Comparison of ENCODE assay signal across 16 cellular contexts in the genomic region with DNA sequence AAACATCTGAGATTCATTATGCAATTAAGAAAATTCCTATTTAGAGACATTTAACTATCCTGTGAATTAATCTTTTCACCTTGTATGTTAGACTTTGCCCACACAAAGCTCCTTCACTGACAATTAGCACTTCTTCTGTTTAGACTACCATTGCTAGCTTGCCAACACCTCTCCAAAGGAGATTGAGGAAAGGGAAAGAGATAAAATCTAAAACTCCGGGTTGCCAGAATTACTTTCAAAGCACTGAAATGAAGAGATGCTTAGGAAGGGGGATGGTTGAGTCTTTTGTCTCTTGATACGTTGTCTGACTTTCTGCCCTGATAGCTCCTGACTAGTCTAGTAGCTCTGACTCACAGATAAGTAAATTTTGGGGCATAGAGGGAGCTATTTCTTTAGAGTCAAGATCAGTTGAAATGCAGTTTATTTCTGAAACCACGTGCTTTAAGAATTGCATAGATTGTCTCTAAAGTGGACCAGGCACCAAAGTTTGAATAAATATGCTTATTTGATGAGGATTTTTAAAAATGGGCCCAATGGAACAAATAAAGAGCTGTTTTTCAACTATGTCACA.
DNase-seq lines count a peak whose midpoint lies in the region; TF ChIP-seq lines count a peak whose summit lies in the region.
"Had no signal": no experiment of that assay in that cellular context is flagged by ENCODE, and none has a peak within 500 bp of the region (broad histone marks: within the 10 kb centered on the region; RNA-seq: fewer than 3 reads in every experiment).

No MANE protein-coding gene starts in this region.

- POLR2A ChIA-PET in SK-N-SH (lab: Yijun Ruan, JAX): no interaction called here
- POLR2A ChIA-PET in OCI-LY7 (lab: Charles Lee): no interaction called here

- H3K4me2 ChIP-seq in SK-N-SH (no peak overlapping the region), OCI-LY7 (ENCODE audit: low read length) (no peak overlapping the region)

- CTCF ChIA-PET in SK-N-SH (lab: Yijun Ruan, JAX) (interaction anchor here (1.2 kb wide), 1 partner anchor 75 kb away, joined by 4 read pairs; no protein-coding TSS in a partner anchor), OCI-LY7 (lab: Charles Lee; ENCODE audit: unreplicated experiment) (no interaction called here)

- H3K27me3 ChIP-seq in ACC112 (ENCODE audit: insufficient read depth, low read length): no peaks in the 10 kb centered on the region
- H3K27me3 ChIP-seq in SK-N-SH (ENCODE audit: insufficient read depth): no peaks in the 10 kb centered on the region
- no peaks in the 10 kb centered on the region for H3K27me3 ChIP-seq in effector memory CD4-positive, alpha-beta T cell (replicated peaks; ENCODE audit: control insufficient read depth, insufficient read depth, low read length, poor library complexity, severe bottlenecking)
- H3K27me3 ChIP-seq: stomach had no signal

- H3K4me3 ChIP-seq in ACC112 (ENCODE audit: low read depth, low read length) (no peak overlapping the region), SK-N-SH (ENCODE audit: low read depth in 2 of 2, low read length in 1 of 2) (no peak overlapping the region), fibroblast of pulmonary artery (replicated peaks; ENCODE audit: low read depth, low read length) (no peak overlapping the region), OCI-LY7 (ENCODE audit: low read depth, low read length, poor library complexity, severe bottlenecking) (no peak overlapping the region)
- no peak overlapping the region for H3K4me3 ChIP-seq in effector memory CD4-positive, alpha-beta T cell (ENCODE audit: insufficient read depth, low read depth, low read length, poor library complexity, severe bottlenecking)
- H3K4me3 ChIP-seq: stomach had no signal

- H3K79me2 ChIP-seq in ACC112 (ENCODE audit: control insufficient read depth, insufficient read depth, low read length, unreplicated experiment) (no peaks in the 10 kb centered on the region), SK-N-SH (ENCODE audit: insufficient read depth) (no peaks in the 10 kb centered on the region), OCI-LY7 (ENCODE audit: insufficient read depth, low read depth, low read length) (no peaks in the 10 kb centered on the region)

- no peaks in the 10 kb centered on the region for H3F3A ChIP-seq in SK-N-SH (replicated peaks; ENCODE audit: insufficient read depth)

- peak; percentile 52 for TF ChIP-seq RAD21 in SK-N-SH (IDR thresholded peaks at IDR 0.05; ENCODE audit: low read length)

- WGBS in SK-N-SH (ENCODE audit: low lambda C conversion rate): 34% methylated on average over 3 of the region's 3 CpGs

- TF ChIP-seq EP300 in SK-N-SH (IDR thresholded peaks at IDR 0.05; ENCODE audit: borderline replicate concordance in 1 of 2, low read depth in 1 of 2, low read length in 1 of 2): no peak

- H3K4me1 ChIP-seq in ACC112 (ENCODE audit: control insufficient read depth, insufficient read depth, low read length, unreplicated experiment) (peaks cover 3% of the 10 kb centered on the region), SK-N-SH (ENCODE audit: control insufficient read depth in 1 of 2, insufficient read depth in 2 of 2, low read depth in 1 of 2, low read length in 1 of 2) (peaks cover 0 to 6% of the 10 kb centered on the region in 2 experiments; a peak in 2 of 4 replicates), OCI-LY7 (ENCODE audit: insufficient read depth, low read length, poor library complexity, severe bottlenecking) (no peaks in the 10 kb centered on the region)
- no peaks in the 10 kb centered on the region for H3K4me1 ChIP-seq in effector memory CD4-positive, alpha-beta T cell (ENCODE audit: control insufficient read depth, insufficient read depth, low read length, poor library complexity, severe bottlenecking)
- H3K4me1 ChIP-seq: stomach had no signal

- H4K20me1 ChIP-seq in SK-N-SH (ENCODE audit: insufficient read depth): no peaks in the 10 kb centered on the region
- no peaks in the 10 kb centered on the region for H4K20me1 ChIP-seq in OCI-LY7 (ENCODE audit: insufficient read depth, low read length)

- peak; percentile 52 for DNase-seq in HCEC 1CT
- no peak for DNase-seq in SK-N-SH
- peak; percentile 26 for DNase-seq in fibroblast of pulmonary artery (ENCODE audit: low read depth)
- DNase-seq in OCI-LY7 (ENCODE audit: low spot score): no peak
- DNase-seq in UCSD-AML1 (lab: John Stamatoyannopoulos, UW; ENCODE audit: unreplicated experiment): no peak
- no peak for DNase-seq in effector memory CD4-positive, alpha-beta T cell
- DNase-seq in stimulated activated CD4-positive, alpha-beta T cell treated with anti-CD3 and anti-CD28 coated beads, Interleukin-12 subunit alpha, Interleukin-12 subunit beta, amount 100 ng/mL, for 4 hours: no peak
- DNase-seq: activated CD4-positive, alpha-beta T cell treated with anti-CD3 and anti-CD28 coated beads, Interleukin-2, amount 10 ng/mL, durations not matched to agents 7 days and 5 days; activated effector memory CD4-positive, alpha-beta T cell treated with anti-CD3 and anti-CD28 coated beads, Interleukin-2, amount 50 U/mL, for 16 hours; cerebellar nuclear complex; foreskin melanocyte; naive B cell; NCI-H2029; right cardiac atrium; stomach had no signal

- H3K9me2 ChIP-seq in SK-N-SH (no peaks in the 10 kb centered on the region), OCI-LY7 (ENCODE audit: insufficient read depth, low read length) (no peaks in the 10 kb centered on the region)

- TF ChIP-seq CTCF in SK-N-SH (IDR thresholded peaks at IDR 0.05) (peak; percentile 39), fibroblast of pulmonary artery (IDR thresholded peaks at IDR 0.05; ENCODE audit: low read length, missing control alignments) (peak; percentile 18), OCI-LY7 (conservative IDR thresholded peaks at IDR 0.05; ENCODE audit: low read length) (no peak)

- BruUV-seq in OCI-LY7 (replicated peaks; lab: Mats Ljungman, UMichigan): no TSS peak

- H3K36me3 ChIP-seq in ACC112 (ENCODE audit: insufficient read depth, low read length) (no peaks in the 10 kb centered on the region), SK-N-SH (replicated peaks in 1 of 2; ENCODE audit: control insufficient read depth in 1 of 2, insufficient read depth in 2 of 2, low read length in 1 of 2) (no peaks in the 10 kb centered on the region), OCI-LY7 (ENCODE audit: insufficient read depth, low read length) (no peaks in the 10 kb centered on the region)
- no peaks in the 10 kb centered on the region for H3K36me3 ChIP-seq in effector memory CD4-positive, alpha-beta T cell (ENCODE audit: control insufficient read depth, insufficient read depth, low read length)
- H3K36me3 ChIP-seq: stomach had no signal

- no peak overlapping the region for H3K9ac ChIP-seq in SK-N-SH

- intact Hi-C loops in OCI-LY7 (cut with micrococcal nuclease; ENCODE audit: unreplicated experiment): no loop called here

- peak overlapping the region; percentile 85 for H2AFZ ChIP-seq in ACC112 (ENCODE audit: low read length, unreplicated experiment)
- H2AFZ ChIP-seq in SK-N-SH (ENCODE audit: low read depth): no peak overlapping the region
- no peak overlapping the region for H2AFZ ChIP-seq in OCI-LY7 (ENCODE audit: low read length)

- H3K27ac ChIP-seq in ACC112 (ENCODE audit: low read depth, low read length): no peak overlapping the region
- no peak overlapping the region for H3K27ac ChIP-seq in SK-N-SH (ENCODE audit: low read depth in 2 of 2, low read length in 1 of 2)
- H3K27ac ChIP-seq in OCI-LY7 (ENCODE audit: low read depth, low read length, poor library complexity, severe bottlenecking): no peak overlapping the region
- no peak overlapping the region for H3K27ac ChIP-seq in effector memory CD4-positive, alpha-beta T cell (ENCODE audit: insufficient read depth, low read length, poor library complexity, severe bottlenecking)
- H3K27ac ChIP-seq: stomach had no signal

- H3K9me3 ChIP-seq in SK-N-SH: no peaks in the 10 kb centered on the region
- no peaks in the 10 kb centered on the region for H3K9me3 ChIP-seq in OCI-LY7 (ENCODE audit: low read length)
- H3K9me3 ChIP-seq in effector memory CD4-positive, alpha-beta T cell (ENCODE audit: control insufficient read depth, low read length): no peaks in the 10 kb centered on the region

TF ChIP-seq in SK-N-SH, 30 proteins besides CTCF, POLR2A, EP300 and RAD21:
- TF ChIP-seq, protein P1, sequence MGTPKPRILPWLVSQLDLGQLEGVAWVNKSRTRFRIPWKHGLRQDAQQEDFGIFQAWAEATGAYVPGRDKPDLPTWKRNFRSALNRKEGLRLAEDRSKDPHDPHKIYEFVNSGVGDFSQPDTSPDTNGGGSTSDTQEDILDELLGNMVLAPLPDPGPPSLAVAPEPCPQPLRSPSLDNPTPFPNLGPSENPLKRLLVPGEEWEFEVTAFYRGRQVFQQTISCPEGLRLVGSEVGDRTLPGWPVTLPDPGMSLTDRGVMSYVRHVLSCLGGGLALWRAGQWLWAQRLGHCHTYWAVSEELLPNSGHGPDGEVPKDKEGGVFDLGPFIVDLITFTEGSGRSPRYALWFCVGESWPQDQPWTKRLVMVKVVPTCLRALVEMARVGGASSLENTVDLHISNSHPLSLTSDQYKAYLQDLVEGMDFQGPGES (IDR thresholded peaks at IDR 0.05; ENCODE audit: low read depth, low read length): no peak
- TF ChIP-seq JUND (IDR thresholded peaks at IDR 0.05): no peak
- no peak for TF ChIP-seq MEF2A (IDR thresholded peaks at IDR 0.05; ENCODE audit: borderline replicate concordance, low read depth)
- no peak for TF ChIP-seq MXI1 (IDR thresholded peaks at IDR 0.05; ENCODE audit: low read depth, low read length)
- TF ChIP-seq EZH2phosphoT487 (IDR thresholded peaks at IDR 0.05; ENCODE audit: borderline replicate concordance, low read depth): no peak
- no peak for TF ChIP-seq TEAD4 (IDR thresholded peaks at IDR 0.05; ENCODE audit: borderline replicate concordance, insufficient read depth)
- TF ChIP-seq TCF12 (IDR thresholded peaks at IDR 0.05): 0 out of 2 replicates have a peak, but pooled peaks have one; percentile 7
- TF ChIP-seq NFIC (IDR thresholded peaks at IDR 0.05; ENCODE audit: borderline replicate concordance): no peak
- TF ChIP-seq FOXM1 (IDR thresholded peaks at IDR 0.05; ENCODE audit: low read depth): no peak
- TF ChIP-seq FOXJ3 (CRISPR knock-in tag; IDR thresholded peaks at IDR 0.05): no peak
- TF ChIP-seq RCOR1 (IDR thresholded peaks at IDR 0.05; ENCODE audit: low read length): no peak
- TF ChIP-seq GATA2 (CRISPR knock-in tag; IDR thresholded peaks at IDR 0.05): 0 out of 2 replicates have a peak, but pooled peaks have one; percentile 8
TF ChIP-seq in SK-N-SH: peak in this region for 2.

Comparison
In these comparisons a context has a peak if more than half of its experiments do, and no peak if none do; other contexts are left out.
1. DNase-seq: peak in HCEC 1CT (single experiment) and fibroblast of pulmonary artery (single experiment); none in SK-N-SH (single experiment), OCI-LY7 (single experiment), UCSD-AML1 (single experiment), effector memory CD4-positive, alpha-beta T cell (0 of 3) and stimulated activated CD4-positive, alpha-beta T cell treated with anti-CD3 and anti-CD28 coated beads, Interleukin-12 subunit alpha, Interleukin-12 subunit beta, amount 100 ng/mL, for 4 hours (single experiment).